Comparison of ENCODE assay signal across 24 cellular contexts in genomic region chr16:88068476-88069396, GRCh38.
A peak's percentile ranks its signal among the peaks of the same experiment; 100 is the strongest.
DNase-seq lines count a peak whose midpoint lies in the region; ATAC-seq and TF ChIP-seq lines count a peak whose summit lies in the region.
"Had no signal": no experiment of that assay in that cellular context is flagged by ENCODE, and none has a peak within 500 bp of the region (broad histone marks: within the 10 kb centered on the region; RNA-seq: fewer than 3 reads in every experiment).

No MANE protein-coding gene starts in this region.

- in situ Hi-C loops in KBM-7 (cut with MboI; ENCODE audit: low pct_unique_long_range_greater_than_20kb, low sequenced_read_pairs), result no loop called here

- 84 to 91% (median 90%) methylated on average over 26 to 27 of the region's 27 CpGs for WGBS in spleen, 5 donors

- ATAC-seq in Right ventricle myocardium superior (ENCODE audit: poor library complexity), result no peak
- no peak for ATAC-seq in Right ventricle myocardium inferior
- no peak for ATAC-seq in GM19328 (IDR thresholded peaks at IDR 0.05; ENCODE audit: unreplicated experiment)
- ATAC-seq: gastrocnemius medialis, psoas muscle, WTC11 had no signal

- DNase-seq in Right ventricle myocardium superior (peak; percentile 27), Right ventricle myocardium inferior (ENCODE audit: missing footprints) (no peak), OCI-LY7 (ENCODE audit: low spot score) (no peak), endothelial cell (ENCODE audit: low spot score) (no peak), spleen (peak; percentile 78), KBM-7 (no peak), iPS-NIHi11 (ENCODE audit: low spot score) (no peak)
- DNase-seq: 8988T; activated CD4-positive, alpha-beta memory T cell treated with anti-CD3 and anti-CD28 coated beads for 36 hours; activated gamma-delta T cell; effector CD4-positive, alpha-beta T cell; gastrocnemius medialis; NCI-H1694; NCI-H2227 treated with DMSO at 0.1 percent for 48 hours; NCI-H774; SK-N-SH; stimulated activated CD4-positive, alpha-beta T cell treated with anti-CD3 and anti-CD28 coated beads, Interleukin-4, amount 100 ng/mL, for 24 hours had no signal

- H3K27me3 ChIP-seq in spleen (replicated peaks in 1 of 7), result no peaks in the 10 kb centered on the region
- H3K27me3 ChIP-seq: esophagus muscularis mucosa, gastrocnemius medialis, vagina had no signal

- H3K9me3 ChIP-seq in OCI-LY7 (ENCODE audit: low read length) (no peaks in the 10 kb centered on the region), spleen (no peaks in the 10 kb centered on the region)
- H3K9me3 ChIP-seq: esophagus muscularis mucosa, gastrocnemius medialis, psoas muscle, SK-N-SH, vagina had no signal

- H3K36me3 ChIP-seq in OCI-LY7 (ENCODE audit: insufficient read depth, low read length), result peaks cover 11% of the 10 kb centered on the region; the same call in 1 of the 2 replicates
- H3K36me3 ChIP-seq in spleen, result peaks cover 0 to 100% (median 42%) of the 10 kb centered on the region in 6 donors

- TF ChIP-seq CTCF in OCI-LY7 (conservative IDR thresholded peaks at IDR 0.05; ENCODE audit: low read length) (peak; percentile 31; the same call in 1 of the 2 replicates), endothelial cell (IDR thresholded peaks at IDR 0.05; ENCODE audit: unreplicated experiment) (no peak), spleen (IDR thresholded peaks at IDR 0.05 in 8 of 11, conservative IDR thresholded peaks at IDR 0.05 in 3 of 11) (no peak)

- H3K4me2 ChIP-seq in OCI-LY7 (ENCODE audit: low read length), result peak overlapping the region; percentile 70
- H3K4me2 ChIP-seq: SK-N-SH, smooth muscle cell had no signal

- H3K9me2 ChIP-seq in OCI-LY7 (ENCODE audit: insufficient read depth, low read length), result no peaks in the 10 kb centered on the region
- H3K9me2 ChIP-seq: SK-N-SH had no signal

- H3K27ac ChIP-seq in OCI-LY7 (ENCODE audit: low read depth, low read length, poor library complexity, severe bottlenecking) (peak overlapping the region; percentile 92), spleen (peak overlapping the region in 4 of 8 donors; percentile 57 to 88 (median 68))
- H3K27ac ChIP-seq: esophagus muscularis mucosa, gastrocnemius medialis, psoas muscle, vagina had no signal

- no peaks in the 10 kb centered on the region for H3K4me1 Mint-ChIP-seq in endothelial cell (ENCODE audit: unreplicated experiment)
- H3K4me1 Mint-ChIP-seq: WTC11 had no signal

- no peaks in the 10 kb centered on the region for H3K79me2 ChIP-seq in OCI-LY7 (ENCODE audit: insufficient read depth, low read depth, low read length)

- peaks cover 4% of the 10 kb centered on the region for H3K27me3 Mint-ChIP-seq in endothelial cell (ENCODE audit: unreplicated experiment)
- H3K27me3 Mint-ChIP-seq: activated CD4-positive, alpha-beta memory T cell treated with anti-CD3 and anti-CD28 coated beads for 36 hours had no signal

- CTCF ChIA-PET in OCI-LY7 (lab: Charles Lee; ENCODE audit: unreplicated experiment), result no interaction called here

- no peaks in the 10 kb centered on the region for H3K9me3 Mint-ChIP-seq in endothelial cell (ENCODE audit: unreplicated experiment)
- H3K9me3 Mint-ChIP-seq: activated CD4-positive, alpha-beta memory T cell treated with anti-CD3 and anti-CD28 coated beads for 36 hours; neural crest cell; WTC11 had no signal

- BruUV-seq in OCI-LY7 (replicated peaks; lab: Mats Ljungman, UMichigan), result no TSS peak

- TF ChIP-seq POLR2A in spleen (IDR thresholded peaks at IDR 0.05), result no peak

- intact Hi-C loops in Right ventricle myocardium superior (cut with DNase I) (no loop called here), Right ventricle myocardium inferior (cut with DNase I) (no loop called here), OCI-LY7 (cut with micrococcal nuclease; ENCODE audit: unreplicated experiment) (loop anchor here (1.0 to 2.0 kb wide), 3 partner anchors 22 to 118 kb away; partner anchors contain the start of gene BANP), spleen (cut with DNase I; ENCODE audit: low total_unique reads) (no loop called here)

- POLR2A ChIA-PET in OCI-LY7 (lab: Charles Lee), result no interaction called here

- H3K27ac Mint-ChIP-seq in endothelial cell (ENCODE audit: unreplicated experiment), result no peak overlapping the region
- H3K27ac Mint-ChIP-seq: activated CD4-positive, alpha-beta memory T cell treated with anti-CD3 and anti-CD28 coated beads for 36 hours had no signal

- no peak overlapping the region for H2AFZ ChIP-seq in OCI-LY7 (ENCODE audit: low read length)

- peaks cover 7% of the 10 kb centered on the region for H3K36me3 Mint-ChIP-seq in endothelial cell (ENCODE audit: low read depth, unreplicated experiment)

- peaks cover 29% of the 10 kb centered on the region for H3K4me1 ChIP-seq in OCI-LY7 (ENCODE audit: insufficient read depth, low read length, poor library complexity, severe bottlenecking)
- H3K4me1 ChIP-seq in spleen, result peaks cover 0 to 36% (median 17%) of the 10 kb centered on the region in 6 donors
- H3K4me1 ChIP-seq: gastrocnemius medialis, psoas muscle had no signal

- H3K4me3 Mint-ChIP-seq in endothelial cell (ENCODE audit: unreplicated experiment), result peak overlapping the region; percentile 22
- H3K4me3 Mint-ChIP-seq: activated CD4-positive, alpha-beta memory T cell treated with anti-CD3 and anti-CD28 coated beads for 36 hours; neural crest cell; WTC11 had no signal

- H3K4me3 ChIP-seq in OCI-LY7 (ENCODE audit: low read depth, low read length, poor library complexity, severe bottlenecking) (peak overlapping the region; percentile 30), spleen (no peak overlapping the region)
- H3K4me3 ChIP-seq: esophagus muscularis mucosa, gastrocnemius medialis, psoas muscle, smooth muscle cell, vagina had no signal

- no peaks in the 10 kb centered on the region for H4K20me1 ChIP-seq in OCI-LY7 (ENCODE audit: insufficient read depth, low read length)

Comparison
In these comparisons a context has a peak if more than half of its experiments do, and no peak if none do; other contexts are left out.
1. DNase-seq: peak in Right ventricle myocardium superior (single experiment) and spleen (single experiment); none in Right ventricle myocardium inferior (single experiment), OCI-LY7 (single experiment), endothelial cell (single experiment), KBM-7 (single experiment) and iPS-NIHi11 (single experiment).